Comparison of ENCODE assay signal across 9 cellular contexts in the genomic region with DNA sequence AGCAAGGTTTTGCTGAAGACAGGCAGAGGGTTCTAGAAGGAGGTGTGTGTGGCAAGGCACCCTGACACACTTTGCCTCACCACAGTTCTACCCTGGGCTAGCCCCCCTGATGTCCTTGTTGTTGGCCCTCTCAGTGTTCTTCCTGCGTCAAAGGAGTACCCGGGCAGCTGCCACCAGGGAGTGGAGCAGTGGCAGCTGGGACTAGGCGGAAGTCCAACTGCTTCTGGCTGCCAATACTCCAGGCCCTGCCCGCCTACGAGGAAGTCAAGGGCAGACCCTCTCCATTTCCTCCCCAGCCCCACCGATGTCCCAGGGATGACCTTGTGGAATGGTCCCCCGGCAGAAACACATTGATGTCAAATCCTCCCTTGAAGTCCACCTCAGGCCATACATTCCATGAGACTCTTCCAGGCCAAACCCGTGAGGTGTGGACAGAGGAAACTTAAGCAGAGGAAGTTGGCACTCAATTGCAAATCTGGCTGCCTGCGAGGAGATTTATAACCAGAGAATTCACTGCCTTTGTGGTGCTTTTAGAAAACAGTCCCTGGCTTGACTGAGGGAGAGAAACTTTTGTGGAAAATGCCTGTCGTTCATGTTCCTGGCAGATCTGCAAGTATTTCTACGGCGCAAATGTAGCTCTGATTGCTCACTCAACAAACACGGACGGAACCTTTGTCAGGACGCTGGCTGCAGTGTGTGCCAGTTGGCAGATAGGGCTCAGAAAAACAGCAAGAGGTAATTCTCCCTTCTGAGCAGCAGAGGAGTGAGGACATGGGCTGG.
DNase-seq lines count a peak whose midpoint lies in the region; ATAC-seq and TF ChIP-seq lines count a peak whose summit lies in the region.
"Had no signal": no experiment of that assay in that cellular context is flagged by ENCODE, and none has a peak within 500 bp of the region (broad histone marks: within the 10 kb centered on the region; RNA-seq: fewer than 3 reads in every experiment).

No MANE protein-coding gene starts in this region.

- ATAC-seq in lung (ENCODE audit: insufficient read depth, low FRiP score) (peak; percentile 64), GM18520 (IDR thresholded peaks at IDR 0.05; ENCODE audit: unreplicated experiment) (no peak), GM21825 (IDR thresholded peaks at IDR 0.05; ENCODE audit: unreplicated experiment) (no peak), GM19467 (IDR thresholded peaks at IDR 0.05; ENCODE audit: unreplicated experiment) (no peak)

- DNase-seq in NCI-H2029 (lab: John Stamatoyannopoulos, UW) (peak; percentile 47), epithelial cell of esophagus (ENCODE audit: low read depth) (peak; percentile 23), lung (ENCODE audit: low spot score) (peak; percentile 40), stomach (peak; percentile 85), NCI-H82 treated with DMSO at 0.1 percent for 48 hours (lab: John Stamatoyannopoulos, UW; ENCODE audit: unreplicated experiment) (no peak)
- DNase-seq: DMS153 had no signal

- H3K4me3 ChIP-seq in epithelial cell of esophagus (ENCODE audit: low read length) (no peak overlapping the region), lung (no peak overlapping the region), stomach (no peak overlapping the region)

- TF ChIP-seq CTCF in epithelial cell of esophagus (IDR thresholded peaks at IDR 0.05; ENCODE audit: insufficient read depth, low read depth, low read length, missing control alignments) (no peak), lung (IDR thresholded peaks at IDR 0.05; ENCODE audit: control extremely low read depth, extremely low read depth) (no peak), stomach (IDR thresholded peaks at IDR 0.05) (peak in 1 of 7 experiments; percentile 14)

- WGBS in lung, 2 donors = 39 to 49% methylated on average over 15 of the region's 15 CpGs
- 27 to 47% (median 34%) methylated on average over 12 to 15 of the region's 15 CpGs for WGBS in stomach, 5 donors

- H3K4me1 ChIP-seq in lung (ENCODE audit: control insufficient read depth in 2 of 2, insufficient read depth in 2 of 2, low read length in 2 of 2) = peaks cover 0 to 4% of the 10 kb centered on the region in 2 donors
- peaks cover 22 to 41% (median 26%) of the 10 kb centered on the region in 4 donors for H3K4me1 ChIP-seq in stomach

- peak; percentile 25 for TF ChIP-seq EP300 in stomach (IDR thresholded peaks at IDR 0.05)

- H3K9me3 ChIP-seq in lung (ENCODE audit: control insufficient read depth in 2 of 2, insufficient read depth in 1 of 2, low read length in 1 of 2) (peaks cover 0 to 1% of the 10 kb centered on the region in 2 donors), stomach (no peaks in the 10 kb centered on the region)

- no peak for TF ChIP-seq POLR2A in stomach (IDR thresholded peaks at IDR 0.05)

- intact Hi-C loops in stomach (cut with DNase I; ENCODE audit: low total_unique reads) = no loop called here

- peak overlapping the region; percentile 55 to 78 for H3K27ac ChIP-seq in lung (ENCODE audit: low read depth in 1 of 2, low read length in 1 of 2)
- H3K27ac ChIP-seq in stomach = peak overlapping the region; percentile 65 to 91 (median 85)

- H3K27me3 ChIP-seq in lung (ENCODE audit: control insufficient read depth, insufficient read depth) (no peaks in the 10 kb centered on the region), stomach (no peaks in the 10 kb centered on the region)

- H3K36me3 ChIP-seq in lung (ENCODE audit: control insufficient read depth in 2 of 2, insufficient read depth in 2 of 2, low read length in 2 of 2) (no peaks in the 10 kb centered on the region), stomach (no peaks in the 10 kb centered on the region)
